ENCODE assay signal across 21 cellular contexts in genomic region chr4:82818974-82819662, GRCh38. TPM values are rescaled to one million over a fixed set of nuclear protein-coding genes. Genes with fewer than 3 reads are reported as not detected.
DNase-seq lines count a peak whose midpoint lies in the region; ATAC-seq and TF ChIP-seq lines count a peak whose summit lies in the region.
"Had no signal": no experiment of that assay in that cellular context is flagged by ENCODE, and none has a peak within 500 bp of the region (broad histone marks: within the 10 kb centered on the region; RNA-seq: fewer than 3 reads in every experiment).

No MANE protein-coding gene starts in this region.

- POLR2A ChIA-PET in A673 (lab: Charles Lee; ENCODE audit: low non-redundant PET): interaction anchor here (0.6 kb wide), 1 partner anchor 28 kb away, joined by 4 read pairs; no protein-coding TSS in a partner anchor

- CTCF ChIA-PET in A673 (lab: Charles Lee): no interaction called here

- H3K4me1 ChIP-seq in A673 (ENCODE audit: insufficient read depth, low read length, poor library complexity, severe bottlenecking) (peaks cover 22% of the 10 kb centered on the region), thyroid gland (no peaks in the 10 kb centered on the region)
- H3K4me1 ChIP-seq: foreskin keratinocyte had no signal

- ATAC-seq in GM18867 (IDR thresholded peaks at IDR 0.05; ENCODE audit: unreplicated experiment) (peak; percentile 70), GM21825 (IDR thresholded peaks at IDR 0.05; ENCODE audit: unreplicated experiment) (peak; percentile 72), HG03460 (IDR thresholded peaks at IDR 0.05; ENCODE audit: unreplicated experiment) (peak; percentile 76)
- ATAC-seq: foreskin keratinocyte had no signal

- 82 to 90% methylated on average over 2 of the region's 2 CpGs for WGBS in thyroid gland, 2 donors

- BruUV-seq in A673 (replicated peaks; lab: Mats Ljungman, UMichigan): TSS peak; percentile 56

- intact Hi-C loops in A673 (cut with micrococcal nuclease; ENCODE audit: unreplicated experiment): loop anchor here (10.0 kb wide), 1 partner anchor 94 kb away; no protein-coding TSS in a partner anchor
- intact Hi-C loops in dorsolateral prefrontal cortex (cut with DNase I): no loop called here
- intact Hi-C loops in thyroid gland (cut with DNase I): no loop called here

- TF ChIP-seq CTCF in A673 (conservative IDR thresholded peaks at IDR 0.05; ENCODE audit: low read depth, low read length) (no peak), dorsolateral prefrontal cortex (IDR thresholded peaks at IDR 0.05 in 54 of 56, conservative IDR thresholded peaks at IDR 0.05 in 2 of 56; ENCODE audit: low read depth in 1 of 56, partially characterized antibody in 56 of 56) (no peak), thyroid gland (IDR thresholded peaks at IDR 0.05) (no peak)

- H3K27ac ChIP-seq in A673 (ENCODE audit: low read depth, low read length, poor library complexity, severe bottlenecking): peak overlapping the region; percentile 63
- H3K27ac ChIP-seq in dorsolateral prefrontal cortex: no peak overlapping the region
- no peak overlapping the region for H3K27ac ChIP-seq in thyroid gland
- H3K27ac ChIP-seq: epithelial cell of prostate, foreskin keratinocyte had no signal

- H3K36me3 ChIP-seq in A673 (ENCODE audit: insufficient read depth, low read length, poor library complexity, severe bottlenecking): peaks cover 26% of the 10 kb centered on the region
- peaks cover 65 to 70% of the 10 kb centered on the region in 2 donors for H3K36me3 ChIP-seq in thyroid gland

- peak; percentile 11 for DNase-seq in A673 (ENCODE audit: low spot score)
- DNase-seq in dorsolateral prefrontal cortex: no peak
- DNase-seq in thyroid gland: no peak
- DNase-seq in COLO829 (ENCODE audit: low spot score): no peak
- DNase-seq in T1000 (lab: John Stamatoyannopoulos, UW): no peak
- DNase-seq: activated CD4-positive, alpha-beta T cell treated with anti-CD3 and anti-CD28 coated beads, Interleukin-2, amount 10 ng/mL, durations not matched to agents 24 days and 14 days; activated T-cell treated with anti-CD3 and anti-CD28 coated beads, Interleukin-2, amount 50 U/mL, for 48 hours; CD4-positive, CD25-positive, alpha-beta regulatory T cell; cortex of kidney; DMS79; foreskin keratinocyte; GOT3; hypothalamus; kidney; NCI-H1436 treated with DMSO at 0.1 percent for 48 hours; NCI-H82; stimulated activated CD4-positive, alpha-beta T cell treated with anti-CD3 and anti-CD28 coated beads, Interleukin-2, amount 100 ng/mL, for 24 hours had no signal

- H3K4me3 ChIP-seq in A673 (ENCODE audit: low read depth, low read length, poor library complexity, severe bottlenecking) (no peak overlapping the region), dorsolateral prefrontal cortex (no peak overlapping the region), thyroid gland (replicated peaks in 1 of 3) (no peak overlapping the region)

- H3K9me3 ChIP-seq in A673 (ENCODE audit: low read depth, low read length, poor library complexity, severe bottlenecking) (no peaks in the 10 kb centered on the region), thyroid gland (no peaks in the 10 kb centered on the region)

- no peak for TF ChIP-seq POLR2A in thyroid gland (IDR thresholded peaks at IDR 0.05)

- H3K27me3 ChIP-seq in A673 (replicated peaks; ENCODE audit: insufficient read depth, low read depth, low read length, poor library complexity) (no peaks in the 10 kb centered on the region), dorsolateral prefrontal cortex (no peaks in the 10 kb centered on the region), thyroid gland (no peaks in the 10 kb centered on the region)
- H3K27me3 ChIP-seq: foreskin keratinocyte had no signal

RNA-seq across cellular contexts. Expression of gene SCD5, which starts 20.5 kb away (rescaled TPM):
- total RNA-seq in A673 (2021) (15.8 and 17.9 TPM in 2 replicates), dorsolateral prefrontal cortex (100 to 1,000 TPM; 191 to 439 (median 289) TPM), thyroid gland (10 to 100 TPM; 47.0 to 96.4 (median 54.8) TPM)
